In the genomic region with DNA sequence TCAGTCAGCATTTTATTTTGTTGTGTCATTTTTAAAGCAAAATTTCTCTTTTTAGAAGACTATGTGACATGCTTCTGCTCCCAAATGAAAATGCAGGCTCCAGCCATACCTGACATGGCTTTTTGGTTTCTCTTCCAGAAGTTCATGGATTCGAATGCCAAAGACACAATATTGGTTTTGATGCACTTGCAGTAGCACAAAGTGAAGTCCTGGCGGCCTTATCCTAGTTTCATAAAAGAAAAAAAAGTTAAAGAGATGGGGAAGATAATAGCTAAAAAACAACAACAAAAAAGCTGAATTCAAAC, we compare ENCODE assay signal across 14 cellular contexts.
DNase-seq lines count a peak whose midpoint lies in the region; ATAC-seq, FAIRE-seq and TF ChIP-seq lines count a peak whose summit lies in the region.
"Had no signal": no experiment of that assay in that cellular context is flagged by ENCODE, and none has a peak within 500 bp of the region (broad histone marks: within the 10 kb centered on the region; RNA-seq: fewer than 3 reads in every experiment).

No MANE protein-coding gene starts in this region.

- CTCF ChIA-PET in A673 (lab: Charles Lee) (no interaction called here), IMR-90 (lab: Yijun Ruan, JAX) (no interaction called here), MCF 10A (lab: Yijun Ruan, JAX) (interaction anchor here (0.7 kb wide), 1 partner anchor 822 kb away, joined by 3 read pairs; no protein-coding TSS in a partner anchor)

- H3K27me3 Mint-ChIP-seq in astrocyte (ENCODE audit: low read depth, unreplicated experiment), result peaks cover 48% of the 10 kb centered on the region
- peaks cover 27% of the 10 kb centered on the region for H3K27me3 Mint-ChIP-seq in MCF 10A (ENCODE audit: insufficient read depth, unreplicated experiment)

- no peaks in the 10 kb centered on the region for H3K9me1 ChIP-seq in IMR-90 (ENCODE audit: insufficient read depth, low read length)

- no peak for TF ChIP-seq POLR2A in IMR-90 (IDR thresholded peaks at IDR 0.05; ENCODE audit: low read depth, low read length)
- no peak for TF ChIP-seq POLR2A in right lobe of liver (IDR thresholded peaks at IDR 0.05)

- H4K5ac ChIP-seq in IMR-90 (ENCODE audit: low read depth, low read length), result no peak overlapping the region

- peak overlapping the region; percentile 11 for H3K27ac ChIP-seq in A673 (ENCODE audit: low read depth, low read length, poor library complexity, severe bottlenecking)
- H3K27ac ChIP-seq in IMR-90 (ENCODE audit: insufficient read depth, low read length), result no peak overlapping the region
- H3K27ac ChIP-seq in astrocyte (ENCODE audit: low read depth, low read length), result no peak overlapping the region
- H3K27ac ChIP-seq in right lobe of liver, result no peak overlapping the region

- no peak overlapping the region for H3K14ac ChIP-seq in IMR-90 (replicated peaks; ENCODE audit: low read depth, low read length)

- H3K23ac ChIP-seq in IMR-90 (ENCODE audit: low read depth, low read length), result no peak overlapping the region

- TF ChIP-seq CTCF in A673 (conservative IDR thresholded peaks at IDR 0.05; ENCODE audit: low read depth, low read length), result no peak
- no peak for TF ChIP-seq CTCF in IMR-90 (conservative IDR thresholded peaks at IDR 0.05; ENCODE audit: low read depth, low read length)
- TF ChIP-seq CTCF in astrocyte (IDR thresholded peaks at IDR 0.05; ENCODE audit: insufficient read depth, low read depth, low read length), result no peak
- TF ChIP-seq CTCF in right lobe of liver (IDR thresholded peaks at IDR 0.05), result no peak
- TF ChIP-seq CTCF in MCF 10A (IDR thresholded peaks at IDR 0.05; ENCODE audit: unreplicated experiment), result no peak

- H3K79me1 ChIP-seq in IMR-90 (ENCODE audit: low read depth in 1 of 2, low read length in 2 of 2), result no peaks in the 10 kb centered on the region; a peak in 1 of 4 replicates

- H3K79me2 ChIP-seq in astrocyte (ENCODE audit: insufficient read depth, low read length), result no peaks in the 10 kb centered on the region

- H3K18ac ChIP-seq in IMR-90 (ENCODE audit: low read depth, low read length), result no peak overlapping the region

- in situ Hi-C loops in IMR-90 (cut with MboI; ENCODE audit: low sequenced_read_pairs), result no loop called here

- H3K4me1 ChIP-seq in A673 (ENCODE audit: insufficient read depth, low read length, poor library complexity, severe bottlenecking) (no peaks in the 10 kb centered on the region), IMR-90 (ENCODE audit: control insufficient read depth, insufficient read depth, low read length) (peaks cover 3% of the 10 kb centered on the region; the same call in 1 of the 2 replicates), astrocyte (ENCODE audit: insufficient read depth, low read length) (no peaks in the 10 kb centered on the region), right lobe of liver (no peaks in the 10 kb centered on the region)

- no peak overlapping the region for H3K9ac ChIP-seq in IMR-90 (ENCODE audit: low read depth, low read length)
- no peak overlapping the region for H3K9ac ChIP-seq in astrocyte (ENCODE audit: low read length)

- H3K4me3 Mint-ChIP-seq in astrocyte (ENCODE audit: unreplicated experiment) (no peak overlapping the region), MCF 10A (ENCODE audit: unreplicated experiment) (no peak overlapping the region)
- H3K4me3 Mint-ChIP-seq: B cell; CD4-positive, alpha-beta T cell had no signal

- FAIRE-seq in astrocyte (lab: Jason Lieb, UNC), result no peak
- FAIRE-seq: H54 had no signal

- no peak overlapping the region for H3K4ac ChIP-seq in IMR-90 (ENCODE audit: low read depth, low read length)

- ATAC-seq in IMR-90 (ENCODE audit: low read depth), result no peak
- ATAC-seq in right lobe of liver, result peak; percentile 24 to 55 (median 40)
- no peak for ATAC-seq in HG03342 (IDR thresholded peaks at IDR 0.05; ENCODE audit: unreplicated experiment)
- ATAC-seq: HCT116 had no signal

- H3K9me3 Mint-ChIP-seq in astrocyte (ENCODE audit: unreplicated experiment) (peaks cover 5% of the 10 kb centered on the region), MCF 10A (ENCODE audit: unreplicated experiment) (no peaks in the 10 kb centered on the region)

- no peak overlapping the region for H2BK15ac ChIP-seq in IMR-90 (ENCODE audit: low read depth, low read length)

- no peak overlapping the region for H4K91ac ChIP-seq in IMR-90 (ENCODE audit: insufficient read depth, low read depth, low read length)

- H4K20me1 ChIP-seq in IMR-90 (ENCODE audit: insufficient read depth, low read length), result no peaks in the 10 kb centered on the region
- H4K20me1 ChIP-seq in astrocyte (ENCODE audit: insufficient read depth, low read length), result no peaks in the 10 kb centered on the region

- H3K4me1 Mint-ChIP-seq in astrocyte (ENCODE audit: low read depth, unreplicated experiment), result no peaks in the 10 kb centered on the region
- no peaks in the 10 kb centered on the region for H3K4me1 Mint-ChIP-seq in MCF 10A (ENCODE audit: insufficient read depth, unreplicated experiment)
- H3K4me1 Mint-ChIP-seq: B cell had no signal

- H3K9me3 ChIP-seq in A673 (ENCODE audit: low read depth, low read length, poor library complexity, severe bottlenecking) (no peaks in the 10 kb centered on the region), IMR-90 (ENCODE audit: control insufficient read depth, insufficient read depth, low read length) (no peaks in the 10 kb centered on the region), astrocyte (ENCODE audit: insufficient read depth, low read depth, low read length) (no peaks in the 10 kb centered on the region), right lobe of liver (no peaks in the 10 kb centered on the region)

- no peak overlapping the region for H4K8ac ChIP-seq in IMR-90 (ENCODE audit: low read depth in 2 of 2, low read length in 2 of 2)

- H3K4me3 ChIP-seq in A673 (ENCODE audit: low read depth, low read length, poor library complexity, severe bottlenecking) (no peak overlapping the region), IMR-90 (ENCODE audit: insufficient read depth, low read depth, low read length) (no peak overlapping the region), astrocyte (ENCODE audit: insufficient read depth, low read depth, low read length) (peak overlapping the region; percentile 21), right lobe of liver (peak overlapping the region; percentile 6 to 31 (median 19))

- no peak for DNase-seq in A673 (ENCODE audit: low spot score)
- peak; percentile 5 for DNase-seq in IMR-90
- DNase-seq in astrocyte (ENCODE audit: low read depth), result no peak
- no peak for DNase-seq in right lobe of liver
- no peak for DNase-seq in UCSD-AML1 (lab: John Stamatoyannopoulos, UW; ENCODE audit: unreplicated experiment)
- DNase-seq in MCF 10A (ENCODE audit: unreplicated experiment), result no peak
- DNase-seq: C1 segment of cervical spinal cord; Calu3; CD4-positive, alpha-beta T cell; DMS 273 treated with DMSO at 0.1 percent for 48 hours had no signal

- intact Hi-C loops in A673 (cut with micrococcal nuclease; ENCODE audit: unreplicated experiment), result no loop called here
- intact Hi-C loops in IMR-90 (cut with micrococcal nuclease), result no loop called here
- intact Hi-C loops in right lobe of liver (cut with DNase I), result no loop called here
- intact Hi-C loops in MCF 10A (cut with micrococcal nuclease), result loop anchor here (1.0 kb wide), 1 partner anchor 11 kb away; no protein-coding TSS in a partner anchor

- POLR2A ChIA-PET in A673 (lab: Charles Lee; ENCODE audit: low non-redundant PET) (no interaction called here), IMR-90 (lab: Charles Lee; ENCODE audit: unreplicated experiment) (no interaction called here), MCF 10A (lab: Yijun Ruan, JAX) (no interaction called here)

- H3K27ac Mint-ChIP-seq in astrocyte (ENCODE audit: unreplicated experiment) (no peak overlapping the region), MCF 10A (ENCODE audit: low read depth, unreplicated experiment) (no peak overlapping the region)
- H3K27ac Mint-ChIP-seq: B cell; CD4-positive, alpha-beta T cell had no signal

- no CpG with 5 or more reads among the region's 2 CpGs for WGBS in IMR-90 (ENCODE audit: extremely low coverage in 2 of 2, insufficient read length in 1 of 2), 2 experiments
- WGBS in right lobe of liver (ENCODE audit: insufficient coverage, low coverage, low lambda C conversion rate, missing lambda C conversion rate), result 30% methylated on average over 2 of the region's 2 CpGs

- no peaks in the 10 kb centered on the region for H3K36me3 ChIP-seq in A673 (ENCODE audit: insufficient read depth, low read length, poor library complexity, severe bottlenecking)
- no peaks in the 10 kb centered on the region for H3K36me3 ChIP-seq in IMR-90 (ENCODE audit: control insufficient read depth, insufficient read depth, low read length)
- no peaks in the 10 kb centered on the region for H3K36me3 ChIP-seq in astrocyte (ENCODE audit: insufficient read depth, low read length)
- no peaks in the 10 kb centered on the region for H3K36me3 ChIP-seq in right lobe of liver

- no peak overlapping the region for H2AFZ ChIP-seq in IMR-90 (replicated peaks; ENCODE audit: low read length, poor library complexity)
- H2AFZ ChIP-seq in astrocyte (ENCODE audit: low read depth, low read length), result no peak overlapping the region

- H2AK5ac ChIP-seq in IMR-90 (ENCODE audit: low read depth, low read length), result no peak overlapping the region

- H3K56ac ChIP-seq in IMR-90 (ENCODE audit: extremely low read depth, insufficient read depth, low read length), result no peak overlapping the region

- no peak overlapping the region for H2BK20ac ChIP-seq in IMR-90 (ENCODE audit: low read depth, low read length)

- BruUV-seq in A673 (replicated peaks; lab: Mats Ljungman, UMichigan) (no TSS peak), IMR-90 (replicated peaks; lab: Mats Ljungman, UMichigan) (no TSS peak), MCF 10A (replicated peaks; lab: Mats Ljungman, UMichigan) (no TSS peak)

- no peak overlapping the region for H3K4me2 ChIP-seq in IMR-90 (ENCODE audit: low read depth, low read length)
- peak overlapping the region; percentile 68 for H3K4me2 ChIP-seq in astrocyte (ENCODE audit: low read length)

- H2BK120ac ChIP-seq in IMR-90 (ENCODE audit: low read depth, low read length), result no peak overlapping the region

- dilution Hi-C loops in IMR-90 (cut with HindIII; ENCODE audit: low sequenced_read_pairs, unreplicated experiment), result no loop called here

- no peak overlapping the region for H2BK5ac ChIP-seq in IMR-90 (ENCODE audit: low read depth, low read length, poor library complexity, severe bottlenecking)

- H3K27me3 ChIP-seq in A673 (replicated peaks; ENCODE audit: insufficient read depth, low read depth, low read length, poor library complexity) (no peaks in the 10 kb centered on the region), IMR-90 (ENCODE audit: control insufficient read depth, insufficient read depth, low read length) (no peaks in the 10 kb centered on the region), astrocyte (ENCODE audit: insufficient read depth, low read length) (no peaks in the 10 kb centered on the region), right lobe of liver (no peaks in the 10 kb centered on the region)

- TF ChIP-seq RAD21 in IMR-90 (IDR thresholded peaks at IDR 0.05; ENCODE audit: low read length), result no peak

- H3K36me3 Mint-ChIP-seq in astrocyte (ENCODE audit: low read depth, unreplicated experiment) (no peaks in the 10 kb centered on the region), MCF 10A (ENCODE audit: insufficient read depth, unreplicated experiment) (no peaks in the 10 kb centered on the region)

- H2AK9ac ChIP-seq in IMR-90 (replicated peaks; ENCODE audit: low read depth, low read length, poor library complexity), result no peak overlapping the region

TF ChIP-seq in IMR-90, 13 proteins besides CTCF, POLR2A, EP300 and RAD21 (continues in another document):
- no peak for TF ChIP-seq CEBPB (IDR thresholded peaks at IDR 0.05; ENCODE audit: low read depth, low read length)

Comparison
In these comparisons a context has a peak if more than half of its experiments do, and no peak if none do; other contexts are left out.
1. H3K4me3 ChIP-seq: peak in astrocyte (single experiment) and right lobe of liver (3 of 3); none in A673 (single experiment) and IMR-90 (single experiment).
2. ATAC-seq: peak in right lobe of liver (4 of 4); none in IMR-90 (single experiment) and HG03342 (single experiment).